In the genomic region with DNA sequence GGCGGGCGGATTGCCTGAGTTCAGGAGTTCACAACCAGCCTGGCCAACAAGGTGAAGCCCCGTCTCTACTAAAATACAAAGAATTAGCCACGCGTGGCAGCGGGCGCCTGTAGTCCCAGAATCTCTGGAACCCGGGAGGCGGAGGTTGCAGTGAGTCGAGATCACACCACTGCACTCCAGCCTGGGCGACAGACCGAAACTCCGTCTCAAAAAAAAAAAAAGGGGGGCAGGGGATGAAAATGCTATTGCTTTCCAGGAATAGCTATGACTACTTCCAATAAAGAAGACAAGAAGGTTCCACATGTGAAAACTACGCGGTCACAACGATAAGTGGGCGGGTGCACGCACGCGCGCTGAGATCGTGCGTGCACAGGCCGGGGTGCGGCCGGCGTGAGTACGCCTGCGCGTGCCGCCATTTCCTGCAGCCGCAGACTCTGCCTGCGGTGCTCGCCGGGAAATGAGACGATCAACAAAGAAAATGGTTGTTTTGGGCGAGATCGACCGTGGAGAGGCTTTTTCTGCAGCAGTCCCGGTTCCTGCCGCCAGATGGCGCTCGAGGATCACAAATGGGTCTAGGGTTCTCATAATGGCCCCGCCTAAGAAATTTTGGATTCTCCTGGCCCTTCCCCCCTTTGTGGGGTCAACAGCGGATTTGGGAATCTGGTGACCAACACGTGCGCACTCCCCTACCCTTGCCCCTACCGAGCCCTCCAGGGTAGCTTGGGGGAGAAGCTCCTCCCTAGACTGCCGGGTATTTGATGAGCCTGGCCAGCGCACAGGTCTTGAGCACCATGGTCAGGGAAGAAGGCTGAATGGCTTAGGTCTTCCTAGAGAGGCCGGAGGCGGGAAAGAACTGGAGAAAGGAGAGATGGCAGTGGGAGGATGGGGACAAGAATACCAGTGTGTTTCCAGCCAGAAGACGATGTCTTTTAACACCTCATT, we compare ENCODE assay signal across 8 cellular contexts. TPM values are rescaled to one million over a fixed set of nuclear protein-coding genes. Genes with fewer than 3 reads are reported as not detected.
DNase-seq lines count a peak whose midpoint lies in the region; ATAC-seq lines count a peak whose summit lies in the region.

No MANE protein-coding gene starts in this region.

- no peak overlapping the region for H3K9ac ChIP-seq in iPS-15b (ENCODE audit: low read depth, low read length)
- H3K9ac ChIP-seq in skeletal muscle satellite cell (ENCODE audit: low read depth, low read length) = peak overlapping the region; percentile 22

- H3K4me3 ChIP-seq in iPS-15b (ENCODE audit: low read depth, low read length) (peak overlapping the region; percentile 39), skeletal muscle satellite cell (ENCODE audit: low read length) (peak overlapping the region; percentile 54)

- no peaks in the 10 kb centered on the region for H3K36me3 ChIP-seq in iPS-15b (ENCODE audit: control insufficient read depth, insufficient read depth, low read length)
- H3K36me3 ChIP-seq in skeletal muscle satellite cell (ENCODE audit: insufficient read depth, low read length) = no peaks in the 10 kb centered on the region

- peak; percentile 89 for ATAC-seq in GM18520 (IDR thresholded peaks at IDR 0.05; ENCODE audit: unreplicated experiment)
- ATAC-seq in HG03064 (IDR thresholded peaks at IDR 0.05; ENCODE audit: low read depth, unreplicated experiment) = peak; percentile 65

- H3K27me3 ChIP-seq in iPS-15b (ENCODE audit: control insufficient read depth, insufficient read depth, low read length) (no peaks in the 10 kb centered on the region), skeletal muscle satellite cell (ENCODE audit: control insufficient read depth, insufficient read depth, low read length) (no peaks in the 10 kb centered on the region)

- H3K4me1 ChIP-seq in iPS-15b (ENCODE audit: control insufficient read depth, insufficient read depth, low read length) = no peaks in the 10 kb centered on the region
- peaks cover 5% of the 10 kb centered on the region for H3K4me1 ChIP-seq in skeletal muscle satellite cell (ENCODE audit: control insufficient read depth, insufficient read depth, low read length)

- H3K9me3 ChIP-seq in iPS-15b (ENCODE audit: control insufficient read depth, insufficient read depth, low read length) = peaks cover 4% of the 10 kb centered on the region
- H3K9me3 ChIP-seq in skeletal muscle satellite cell (replicated peaks; ENCODE audit: low read length) = no peaks in the 10 kb centered on the region

- peak; percentile 36 for DNase-seq in 8988T
- peak; percentile 81 for DNase-seq in NCI-H2107 treated with DMSO at 0.1 percent for 48 hours (lab: John Stamatoyannopoulos, UW; ENCODE audit: unreplicated experiment)
- peak; percentile 84 for DNase-seq in UCSD-AML1 (lab: John Stamatoyannopoulos, UW; ENCODE audit: unreplicated experiment)
- peak; percentile 67 for DNase-seq in brain pericyte (ENCODE audit: low read depth, low spot score)

- peak overlapping the region; percentile 68 for H3K4me2 ChIP-seq in skeletal muscle satellite cell (ENCODE audit: low read length)

RNA-seq across cellular contexts. Expression of a gene that starts 35.1 kb away (rescaled TPM):
- not detected in 2 replicates for total RNA-seq in skeletal muscle satellite cell (2012; rRNA removed)

Comparison
In these comparisons a context has a peak if more than half of its experiments do, and no peak if none do; other contexts are left out.
1. Peak in every context shown above with its lines: DNase-seq, ATAC-seq and H3K4me3 ChIP-seq.